In the genomic region with DNA sequence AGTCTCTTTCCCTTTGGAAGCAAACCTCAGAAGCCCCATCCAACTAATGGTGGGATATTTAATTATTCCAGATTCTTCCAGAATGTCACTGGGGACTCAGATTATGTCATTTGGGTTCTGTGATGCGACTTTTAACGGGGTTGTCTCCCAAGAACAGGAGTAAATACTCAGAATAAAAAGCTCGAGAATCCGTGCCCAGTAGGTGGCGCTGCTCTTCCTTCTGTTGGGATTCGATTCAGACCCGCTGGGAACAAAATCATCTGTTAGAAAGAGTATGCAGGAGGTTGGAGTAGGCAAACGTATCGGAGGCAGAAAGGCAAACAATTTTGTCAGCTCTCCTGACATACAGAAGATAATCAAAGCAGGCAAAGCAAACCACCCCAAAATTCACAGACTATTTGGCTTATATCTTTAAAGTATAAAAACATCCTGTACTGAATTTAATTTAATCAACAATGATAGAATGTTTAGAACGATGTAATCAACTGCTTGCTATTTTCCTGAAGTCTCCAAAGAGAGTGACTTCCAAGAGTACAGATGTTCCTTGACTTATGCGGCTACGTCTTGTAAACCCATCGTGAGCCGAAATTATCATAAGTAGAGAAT, we compare ENCODE assay signal across 8 cellular contexts.
DNase-seq lines count a peak whose midpoint lies in the region; ATAC-seq and TF ChIP-seq lines count a peak whose summit lies in the region.

No MANE protein-coding gene starts in this region.

- H3K36me3 ChIP-seq in CD4-positive, CD25-positive, alpha-beta regulatory T cell (ENCODE audit: control insufficient read depth, insufficient read depth, low read length): no peaks in the 10 kb centered on the region
- H3K36me3 ChIP-seq in ascending aorta (no peaks in the 10 kb centered on the region), hepatocyte (replicated peaks; ENCODE audit: insufficient read depth, low read depth) (no peaks in the 10 kb centered on the region), gastrocnemius medialis (no peaks in the 10 kb centered on the region)

- no peaks in the 10 kb centered on the region for H3K9me3 ChIP-seq in CD4-positive, CD25-positive, alpha-beta regulatory T cell (ENCODE audit: control insufficient read depth in 2 of 2, low read length in 2 of 2)
- H3K9me3 ChIP-seq in ascending aorta (no peaks in the 10 kb centered on the region), hepatocyte (ENCODE audit: low read depth) (no peaks in the 10 kb centered on the region), gastrocnemius medialis (no peaks in the 10 kb centered on the region)

- peaks cover 2% of the 10 kb centered on the region for H3K27me3 ChIP-seq in CD4-positive, CD25-positive, alpha-beta regulatory T cell (ENCODE audit: control insufficient read depth, insufficient read depth, low read length)
- no peaks in the 10 kb centered on the region for H3K27me3 ChIP-seq in ascending aorta
- H3K27me3 ChIP-seq in hepatocyte: no peaks in the 10 kb centered on the region
- H3K27me3 ChIP-seq in gastrocnemius medialis: no peaks in the 10 kb centered on the region

- ATAC-seq in CD4-positive, CD25-positive, alpha-beta regulatory T cell (ENCODE audit: low read depth in 2 of 2): no peak
- ATAC-seq in GM21619 (IDR thresholded peaks at IDR 0.05; ENCODE audit: unreplicated experiment): peak; percentile 53
- ATAC-seq in gastrocnemius medialis: peak; percentile 60 to 72
- ATAC-seq in HG02678 (IDR thresholded peaks at IDR 0.05; ENCODE audit: unreplicated experiment): no peak

- no peak overlapping the region for H3K27ac ChIP-seq in CD4-positive, CD25-positive, alpha-beta regulatory T cell (ENCODE audit: insufficient read depth, low read length, poor library complexity, severe bottlenecking)
- peak overlapping the region; percentile 87 to 89 for H3K27ac ChIP-seq in ascending aorta
- peak overlapping the region; percentile 88 for H3K27ac ChIP-seq in hepatocyte
- no peak overlapping the region for H3K27ac ChIP-seq in gastrocnemius medialis

- H3K9me2 ChIP-seq in hepatocyte (replicated peaks; ENCODE audit: insufficient read depth): no peaks in the 10 kb centered on the region

- peak overlapping the region; percentile 16 for H2AFZ ChIP-seq in hepatocyte

- no peaks in the 10 kb centered on the region for H3K36me3 Mint-ChIP-seq in CD4-positive, CD25-positive, alpha-beta regulatory T cell

- H3K4me3 Mint-ChIP-seq in CD4-positive, CD25-positive, alpha-beta regulatory T cell: no peak overlapping the region

- intact Hi-C loops in ascending aorta (cut with DNase I): loop anchor here (1.0 to 10.0 kb wide), 5 partner anchors 113 to 412 kb away; a partner anchor contains a TSS
- intact Hi-C loops in gastrocnemius medialis (cut with DNase I; ENCODE audit: low total_unique reads): loop anchor here (1.0 to 2.0 kb wide), 2 partner anchors 37 to 412 kb away; no protein-coding TSS in a partner anchor

- H3K4me2 ChIP-seq in hepatocyte: peak overlapping the region; percentile 52

- DNase-seq in CD4-positive, CD25-positive, alpha-beta regulatory T cell: peak; percentile 21 to 61 (median 30)
- DNase-seq in NCI-H1694 treated with DMSO at 0.1 percent for 48 hours (lab: John Stamatoyannopoulos, UW) (peak; percentile 92), T-helper 1 cell (peak in 4 of 5 donors; percentile 34 to 52 (median 42)), ascending aorta (ENCODE audit: low spot score in 2 of 2) (peak in 1 of 2 donors; percentile 94), hepatocyte (ENCODE audit: low spot score) (peak; percentile 93), gastrocnemius medialis (peak; percentile 15 to 50)

- no peak overlapping the region for H3K27ac Mint-ChIP-seq in CD4-positive, CD25-positive, alpha-beta regulatory T cell

- no peaks in the 10 kb centered on the region for H4K20me1 ChIP-seq in hepatocyte (ENCODE audit: insufficient read depth, poor library complexity, severe bottlenecking)

- H3K4me1 Mint-ChIP-seq in CD4-positive, CD25-positive, alpha-beta regulatory T cell: peaks cover 0 to 3% (median 0%) of the 10 kb centered on the region in 4 donors

- TF ChIP-seq POLR2A in gastrocnemius medialis (IDR thresholded peaks at IDR 0.05): no peak

- no peak overlapping the region for H3K4me3 ChIP-seq in CD4-positive, CD25-positive, alpha-beta regulatory T cell (ENCODE audit: low read depth, low read length)
- H3K4me3 ChIP-seq in ascending aorta (no peak overlapping the region), hepatocyte (no peak overlapping the region), gastrocnemius medialis (no peak overlapping the region)

- no peaks in the 10 kb centered on the region for H3K79me2 ChIP-seq in hepatocyte

- WGBS in hepatocyte (ENCODE audit: low lambda C conversion rate, missing lambda C conversion rate): 22% methylated on average over 14 of the region's 14 CpGs

- peaks cover 3% of the 10 kb centered on the region for H3K4me1 ChIP-seq in CD4-positive, CD25-positive, alpha-beta regulatory T cell (ENCODE audit: control insufficient read depth, insufficient read depth, low read length, poor library complexity, severe bottlenecking)
- H3K4me1 ChIP-seq in ascending aorta (peaks cover 9 to 37% of the 10 kb centered on the region in 2 donors), hepatocyte (ENCODE audit: insufficient read depth) (peaks cover 20% of the 10 kb centered on the region), gastrocnemius medialis (peaks cover 0 to 3% of the 10 kb centered on the region in 2 donors)

- H3K27me3 Mint-ChIP-seq in CD4-positive, CD25-positive, alpha-beta regulatory T cell: peaks cover 36% of the 10 kb centered on the region

- in situ Hi-C loops in gastrocnemius medialis (cut with MboI; ENCODE audit: low sequenced_read_pairs in 4 of 4): loop anchor here in 3 of 4 donors (10.0 to 25.0 kb wide), 2 partner anchors 401 to 409 kb away; no protein-coding TSS in a partner anchor

- TF ChIP-seq CTCF in ascending aorta (IDR thresholded peaks at IDR 0.05) (peak; percentile 74 to 91 (median 81)), hepatocyte (IDR thresholded peaks at IDR 0.05; ENCODE audit: poor library complexity) (peak; percentile 94), gastrocnemius medialis (IDR thresholded peaks at IDR 0.05 in 4 of 5, conservative IDR thresholded peaks at IDR 0.05 in 1 of 5) (peak; percentile 56 to 76 (median 69))

- no peaks in the 10 kb centered on the region for H3K9me3 Mint-ChIP-seq in CD4-positive, CD25-positive, alpha-beta regulatory T cell

Comparison
In these comparisons a context has a peak if more than half of its experiments do, and no peak if none do; other contexts are left out.
1. ATAC-seq: peak in GM21619 (single experiment) and gastrocnemius medialis (2 of 2); none in CD4-positive, CD25-positive, alpha-beta regulatory T cell (0 of 2) and HG02678 (single experiment).
2. H3K27ac ChIP-seq: peak in ascending aorta (2 of 2) and hepatocyte (single experiment); none in CD4-positive, CD25-positive, alpha-beta regulatory T cell (single experiment) and gastrocnemius medialis (0 of 4).
3. Peak in every context shown above with its lines, with median percentiles within 50 percentile points of each other: CTCF ChIP-seq.